Comparison of ENCODE assay signal across 13 cellular contexts in genomic region chr2:215332876-215333600, GRCh38. TPM values are rescaled to one million over a fixed set of nuclear protein-coding genes. Genes with fewer than 3 reads are reported as not detected.
A peak's percentile ranks its signal among the peaks of the same experiment; 100 is the strongest.
DNase-seq lines count a peak whose midpoint lies in the region; ATAC-seq lines count a peak whose summit lies in the region.
"Had no signal": no experiment of that assay in that cellular context is flagged by ENCODE, and none has a peak within 500 bp of the region (broad histone marks: within the 10 kb centered on the region; RNA-seq: fewer than 3 reads in every experiment).

No MANE protein-coding gene starts in this region.

- no peaks in the 10 kb centered on the region for H3K9me3 Mint-ChIP-seq in activated CD4-positive, alpha-beta T cell treated with anti-CD3 and anti-CD28 coated beads for 36 hours (ENCODE audit: low read depth)
- H3K9me3 Mint-ChIP-seq: GM23338 had no signal

- ATAC-seq in GM18498 (IDR thresholded peaks at IDR 0.05; ENCODE audit: unreplicated experiment) (peak; percentile 79), GM21390 (IDR thresholded peaks at IDR 0.05; ENCODE audit: unreplicated experiment) (peak; percentile 68), HG03460 (IDR thresholded peaks at IDR 0.05; ENCODE audit: unreplicated experiment) (peak; percentile 78)
- no peak for ATAC-seq in activated CD4-positive, alpha-beta T cell treated with anti-CD3 and anti-CD28 coated beads for 36 hours
- ATAC-seq: GM23338, left lobe of liver, sciatic nerve had no signal

- peaks cover 65% of the 10 kb centered on the region for H3K36me3 Mint-ChIP-seq in activated CD4-positive, alpha-beta T cell treated with anti-CD3 and anti-CD28 coated beads for 36 hours (ENCODE audit: low read depth)

- DNase-seq in germinal center (ENCODE audit: low spot score) (peak; percentile 12), T1000 (lab: John Stamatoyannopoulos, UW) (no peak)
- DNase-seq in activated naive CD4-positive, alpha-beta T cell (lab: John Stamatoyannopoulos, UW): no peak
- no peak for DNase-seq in stimulated activated CD4-positive, alpha-beta T cell treated with anti-CD3 and anti-CD28 coated beads, Interleukin-2, amount 100 ng/mL, for 24 hours
- no peak for DNase-seq in activated CD4-positive, alpha-beta T cell treated with anti-CD3 and anti-CD28 coated beads for 36 hours
- DNase-seq: Kasumi-1; NK-92 treated with Interleukin-12 subunit alpha and Interleukin-12 subunit beta, amount 100 ng/mL, for 24 hours had no signal

- H3K4me1 Mint-ChIP-seq in activated CD4-positive, alpha-beta T cell treated with anti-CD3 and anti-CD28 coated beads for 36 hours: peaks cover 22% of the 10 kb centered on the region

- H3K27ac Mint-ChIP-seq in activated CD4-positive, alpha-beta T cell treated with anti-CD3 and anti-CD28 coated beads for 36 hours: no peak overlapping the region
- H3K27ac Mint-ChIP-seq: GM23338 had no signal

- H3K4me3 Mint-ChIP-seq in activated CD4-positive, alpha-beta T cell treated with anti-CD3 and anti-CD28 coated beads for 36 hours: no peak overlapping the region
- H3K4me3 Mint-ChIP-seq: GM23338 had no signal

- POLR2A ChIA-PET in activated CD4-positive, alpha-beta T cell treated with anti-CD3 and anti-CD28 coated beads for 36 hours (lab: Charles Lee): no interaction called here

- no peaks in the 10 kb centered on the region for H3K27me3 Mint-ChIP-seq in activated CD4-positive, alpha-beta T cell treated with anti-CD3 and anti-CD28 coated beads for 36 hours

- CTCF ChIA-PET in activated CD4-positive, alpha-beta T cell treated with anti-CD3 and anti-CD28 coated beads for 36 hours (lab: Charles Lee): interaction anchor here (1.2 kb wide), 1 partner anchor 12 kb away, joined by 4 read pairs; no protein-coding TSS in a partner anchor

- intact Hi-C loops in activated CD4-positive, alpha-beta T cell treated with anti-CD3 and anti-CD28 coated beads for 36 hours (cut with DNase I, micrococcal nuclease): no loop called here

RNA-seq across cellular contexts. Expression of gene ATIC, which starts 21.2 kb away (rescaled TPM):
- 100 to 1,000 TPM; 300 to 310 TPM for total RNA-seq in activated CD4-positive, alpha-beta T cell treated with anti-CD3 and anti-CD28 coated beads for 36 hours
